Comparison of ENCODE assay signal across 1 cellular context in genomic region chr9:26955921-26956886, GRCh38.
TF ChIP-seq lines count a peak whose summit lies in the region.

Gene IFT74, plus strand, starts transcription at chr9:26956412. Its CDS starts 5,556 bp downstream, at chr9:26961968.

TF ChIP-seq in HepG2, 621 proteins besides CTCF, POLR2A, EP300 and RAD21 (continued from another document and continues in another):
- TF ChIP-seq, protein P1, sequence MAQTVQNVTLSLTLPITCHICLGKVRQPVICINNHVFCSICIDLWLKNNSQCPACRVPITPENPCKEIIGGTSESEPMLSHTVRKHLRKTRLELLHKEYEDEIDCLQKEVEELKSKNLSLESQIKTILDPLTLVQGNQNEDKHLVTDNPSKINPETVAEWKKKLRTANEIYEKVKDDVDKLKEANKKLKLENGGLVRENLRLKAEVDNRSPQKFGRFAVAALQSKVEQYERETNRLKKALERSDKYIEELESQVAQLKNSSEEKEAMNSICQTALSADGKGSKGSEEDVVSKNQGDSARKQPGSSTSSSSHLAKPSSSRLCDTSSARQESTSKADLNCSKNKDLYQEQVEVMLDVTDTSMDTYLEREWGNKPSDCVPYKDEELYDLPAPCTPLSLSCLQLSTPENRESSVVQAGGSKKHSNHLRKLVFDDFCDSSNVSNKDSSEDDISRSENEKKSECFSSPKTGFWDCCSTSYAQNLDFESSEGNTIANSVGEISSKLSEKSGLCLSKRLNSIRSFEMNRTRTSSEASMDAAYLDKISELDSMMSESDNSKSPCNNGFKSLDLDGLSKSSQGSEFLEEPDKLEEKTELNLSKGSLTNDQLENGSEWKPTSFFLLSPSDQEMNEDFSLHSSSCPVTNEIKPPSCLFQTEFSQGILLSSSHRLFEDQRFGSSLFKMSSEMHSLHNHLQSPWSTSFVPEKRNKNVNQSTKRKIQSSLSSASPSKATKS (CRISPR knock-in tag; IDR thresholded peaks at IDR 0.05) = no peak
- TF ChIP-seq MAFG (CRISPR knock-in tag; IDR thresholded peaks at IDR 0.05) = no peak
- TF ChIP-seq HNF4G (IDR thresholded peaks at IDR 0.05; ENCODE audit: borderline replicate concordance, low read depth, low read length) = no peak
- no peak for TF ChIP-seq HNF4G (CRISPR knock-in tag; IDR thresholded peaks at IDR 0.05; ENCODE audit: borderline replicate concordance, low read depth)
- peak; percentile 41; the same call in 1 of the 2 replicates for TF ChIP-seq ZSCAN31 (CRISPR knock-in tag; IDR thresholded peaks at IDR 0.05; ENCODE audit: low read depth)
- TF ChIP-seq ZNF569 (CRISPR knock-in tag; IDR thresholded peaks at IDR 0.05; ENCODE audit: borderline replicate concordance) = no peak
- TF ChIP-seq, protein P2, sequence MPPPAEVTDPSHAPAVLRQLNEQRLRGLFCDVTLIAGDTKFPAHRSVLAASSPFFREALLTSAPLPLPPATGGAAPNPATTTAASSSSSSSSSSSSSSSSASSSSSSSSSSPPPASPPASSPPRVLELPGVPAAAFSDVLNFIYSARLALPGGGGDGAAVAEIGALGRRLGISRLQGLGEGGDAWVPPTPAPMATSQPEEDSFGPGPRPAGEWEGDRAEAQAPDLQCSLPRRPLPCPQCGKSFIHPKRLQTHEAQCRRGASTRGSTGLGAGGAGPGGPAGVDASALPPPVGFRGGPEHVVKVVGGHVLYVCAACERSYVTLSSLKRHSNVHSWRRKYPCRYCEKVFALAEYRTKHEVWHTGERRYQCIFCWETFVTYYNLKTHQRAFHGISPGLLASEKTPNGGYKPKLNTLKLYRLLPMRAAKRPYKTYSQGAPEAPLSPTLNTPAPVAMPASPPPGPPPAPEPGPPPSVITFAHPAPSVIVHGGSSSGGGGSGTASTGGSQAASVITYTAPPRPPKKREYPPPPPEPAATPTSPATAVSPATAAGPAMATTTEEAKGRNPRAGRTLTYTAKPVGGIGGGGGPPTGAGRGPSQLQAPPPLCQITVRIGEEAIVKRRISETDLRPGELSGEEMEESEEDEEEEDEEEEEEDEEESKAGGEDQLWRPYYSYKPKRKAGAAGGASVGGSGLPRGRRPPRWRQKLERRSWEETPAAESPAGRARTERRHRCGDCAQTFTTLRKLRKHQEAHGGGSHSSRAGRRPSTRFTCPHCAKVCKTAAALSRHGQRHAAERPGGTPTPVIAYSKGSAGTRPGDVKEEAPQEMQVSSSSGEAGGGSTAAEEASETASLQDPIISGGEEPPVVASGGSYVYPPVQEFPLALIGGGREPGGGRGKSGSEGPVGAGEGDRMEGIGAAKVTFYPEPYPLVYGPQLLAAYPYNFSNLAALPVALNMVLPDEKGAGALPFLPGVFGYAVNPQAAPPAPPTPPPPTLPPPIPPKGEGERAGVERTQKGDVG (CRISPR knock-in tag; IDR thresholded peaks at IDR 0.05; ENCODE audit: borderline replicate concordance) = no peak
- TF ChIP-seq ZBTB14 (CRISPR knock-in tag; IDR thresholded peaks at IDR 0.05) = no peak
- peak; percentile 91 for TF ChIP-seq PHF8 (CRISPR knock-in tag; IDR thresholded peaks at IDR 0.05)
- TF ChIP-seq ISL2 (CRISPR knock-in tag; IDR thresholded peaks at IDR 0.05) = no peak; the same call in 1 of the 2 replicates
- no peak for TF ChIP-seq GMEB2 (CRISPR knock-in tag; IDR thresholded peaks at IDR 0.05; ENCODE audit: low read depth)
- 0 out of 2 replicates have a peak, but pooled peaks have one; percentile 7 for TF ChIP-seq RXRB (CRISPR knock-in tag; IDR thresholded peaks at IDR 0.05; ENCODE audit: borderline replicate concordance)
- TF ChIP-seq, protein P3, sequence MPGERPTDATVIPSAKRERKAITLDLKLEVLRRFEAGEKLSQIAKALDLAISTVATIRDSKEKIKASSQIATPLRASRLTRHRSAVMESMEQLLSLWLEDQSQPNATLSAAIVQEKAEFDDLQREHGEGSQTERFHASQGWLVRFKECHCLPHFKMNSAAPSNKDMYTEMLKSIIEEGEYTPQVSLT (CRISPR knock-in tag; IDR thresholded peaks at IDR 0.05; ENCODE audit: borderline replicate concordance, low read depth) = no peak
- no peak for TF ChIP-seq ZNF143 (CRISPR knock-in tag; IDR thresholded peaks at IDR 0.05)
- TF ChIP-seq MLLT10 (CRISPR knock-in tag; IDR thresholded peaks at IDR 0.05) = no peak
- TF ChIP-seq RORA (CRISPR knock-in tag; IDR thresholded peaks at IDR 0.05) = no peak
- peak; percentile 56; the same call in 1 of the 2 replicates for TF ChIP-seq FOXJ3 (CRISPR knock-in tag; IDR thresholded peaks at IDR 0.05; ENCODE audit: borderline replicate concordance)
- no peak for TF ChIP-seq ZNF343 (CRISPR knock-in tag; IDR thresholded peaks at IDR 0.05)
- no peak for TF ChIP-seq PHF5A (CRISPR knock-in tag; IDR thresholded peaks at IDR 0.05; ENCODE audit: low read depth, unreplicated experiment)
- 0 out of 4 replicates have a peak, but pooled peaks of 1 of the 2 experiments have one; percentile 5 for TF ChIP-seq REST (IDR thresholded peaks at IDR 0.05; ENCODE audit: borderline replicate concordance in 1 of 2, low read depth in 1 of 2, low read length in 2 of 2)
- no peak for TF ChIP-seq CBX5 (CRISPR knock-in tag; IDR thresholded peaks at IDR 0.05; ENCODE audit: borderline replicate concordance)
- TF ChIP-seq KDM5A (IDR thresholded peaks at IDR 0.05; ENCODE audit: borderline replicate concordance, low read length) = peak; percentile 82
- TF ChIP-seq IRF2 (CRISPR knock-in tag; IDR thresholded peaks at IDR 0.05) = peak; percentile 57; the same call in 1 of the 2 replicates
- TF ChIP-seq PHB2 (IDR thresholded peaks at IDR 0.05; ENCODE audit: partially characterized antibody) = no peak
- TF ChIP-seq, protein P4, sequence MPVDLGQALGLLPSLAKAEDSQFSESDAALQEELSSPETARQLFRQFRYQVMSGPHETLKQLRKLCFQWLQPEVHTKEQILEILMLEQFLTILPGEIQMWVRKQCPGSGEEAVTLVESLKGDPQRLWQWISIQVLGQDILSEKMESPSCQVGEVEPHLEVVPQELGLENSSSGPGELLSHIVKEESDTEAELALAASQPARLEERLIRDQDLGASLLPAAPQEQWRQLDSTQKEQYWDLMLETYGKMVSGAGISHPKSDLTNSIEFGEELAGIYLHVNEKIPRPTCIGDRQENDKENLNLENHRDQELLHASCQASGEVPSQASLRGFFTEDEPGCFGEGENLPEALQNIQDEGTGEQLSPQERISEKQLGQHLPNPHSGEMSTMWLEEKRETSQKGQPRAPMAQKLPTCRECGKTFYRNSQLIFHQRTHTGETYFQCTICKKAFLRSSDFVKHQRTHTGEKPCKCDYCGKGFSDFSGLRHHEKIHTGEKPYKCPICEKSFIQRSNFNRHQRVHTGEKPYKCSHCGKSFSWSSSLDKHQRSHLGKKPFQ (CRISPR knock-in tag; IDR thresholded peaks at IDR 0.05; ENCODE audit: insufficient replicate concordance) = no peak
- TF ChIP-seq, protein P5, sequence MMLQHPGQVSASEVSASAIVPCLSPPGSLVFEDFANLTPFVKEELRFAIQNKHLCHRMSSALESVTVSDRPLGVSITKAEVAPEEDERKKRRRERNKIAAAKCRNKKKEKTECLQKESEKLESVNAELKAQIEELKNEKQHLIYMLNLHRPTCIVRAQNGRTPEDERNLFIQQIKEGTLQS (CRISPR knock-in tag; IDR thresholded peaks at IDR 0.05) = no peak
- no peak for TF ChIP-seq IKZF4 (CRISPR knock-in tag; IDR thresholded peaks at IDR 0.05; ENCODE audit: borderline replicate concordance, low read depth, not compliant biosample characterization)
- no peak for TF ChIP-seq GABPA (IDR thresholded peaks at IDR 0.05; ENCODE audit: low read depth, low read length)
- TF ChIP-seq GABPA (CRISPR knock-in tag; IDR thresholded peaks at IDR 0.05; ENCODE audit: low read depth) = 0 out of 2 replicates have a peak, but pooled peaks have one; percentile 43
- TF ChIP-seq CENPT (CRISPR knock-in tag; IDR thresholded peaks at IDR 0.05; ENCODE audit: low read depth) = no peak
- TF ChIP-seq, protein P6, sequence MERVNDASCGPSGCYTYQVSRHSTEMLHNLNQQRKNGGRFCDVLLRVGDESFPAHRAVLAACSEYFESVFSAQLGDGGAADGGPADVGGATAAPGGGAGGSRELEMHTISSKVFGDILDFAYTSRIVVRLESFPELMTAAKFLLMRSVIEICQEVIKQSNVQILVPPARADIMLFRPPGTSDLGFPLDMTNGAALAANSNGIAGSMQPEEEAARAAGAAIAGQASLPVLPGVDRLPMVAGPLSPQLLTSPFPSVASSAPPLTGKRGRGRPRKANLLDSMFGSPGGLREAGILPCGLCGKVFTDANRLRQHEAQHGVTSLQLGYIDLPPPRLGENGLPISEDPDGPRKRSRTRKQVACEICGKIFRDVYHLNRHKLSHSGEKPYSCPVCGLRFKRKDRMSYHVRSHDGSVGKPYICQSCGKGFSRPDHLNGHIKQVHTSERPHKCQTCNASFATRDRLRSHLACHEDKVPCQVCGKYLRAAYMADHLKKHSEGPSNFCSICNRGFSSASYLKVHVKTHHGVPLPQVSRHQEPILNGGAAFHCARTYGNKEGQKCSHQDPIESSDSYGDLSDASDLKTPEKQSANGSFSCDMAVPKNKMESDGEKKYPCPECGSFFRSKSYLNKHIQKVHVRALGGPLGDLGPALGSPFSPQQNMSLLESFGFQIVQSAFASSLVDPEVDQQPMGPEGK (CRISPR knock-in tag; IDR thresholded peaks at IDR 0.05) = peak; percentile 14; the same call in 1 of the 2 replicates
- TF ChIP-seq ZNF749 (CRISPR knock-in tag; IDR thresholded peaks at IDR 0.05; ENCODE audit: borderline replicate concordance) = no peak
- TF ChIP-seq PLSCR1 (CRISPR knock-in tag; IDR thresholded peaks at IDR 0.05; ENCODE audit: borderline replicate concordance) = no peak
- no peak for TF ChIP-seq ZNF260 (CRISPR knock-in tag; IDR thresholded peaks at IDR 0.05; ENCODE audit: borderline replicate concordance, low read depth)
- TF ChIP-seq SMARCC2 (IDR thresholded peaks at IDR 0.05) = no peak
- TF ChIP-seq, protein P7, sequence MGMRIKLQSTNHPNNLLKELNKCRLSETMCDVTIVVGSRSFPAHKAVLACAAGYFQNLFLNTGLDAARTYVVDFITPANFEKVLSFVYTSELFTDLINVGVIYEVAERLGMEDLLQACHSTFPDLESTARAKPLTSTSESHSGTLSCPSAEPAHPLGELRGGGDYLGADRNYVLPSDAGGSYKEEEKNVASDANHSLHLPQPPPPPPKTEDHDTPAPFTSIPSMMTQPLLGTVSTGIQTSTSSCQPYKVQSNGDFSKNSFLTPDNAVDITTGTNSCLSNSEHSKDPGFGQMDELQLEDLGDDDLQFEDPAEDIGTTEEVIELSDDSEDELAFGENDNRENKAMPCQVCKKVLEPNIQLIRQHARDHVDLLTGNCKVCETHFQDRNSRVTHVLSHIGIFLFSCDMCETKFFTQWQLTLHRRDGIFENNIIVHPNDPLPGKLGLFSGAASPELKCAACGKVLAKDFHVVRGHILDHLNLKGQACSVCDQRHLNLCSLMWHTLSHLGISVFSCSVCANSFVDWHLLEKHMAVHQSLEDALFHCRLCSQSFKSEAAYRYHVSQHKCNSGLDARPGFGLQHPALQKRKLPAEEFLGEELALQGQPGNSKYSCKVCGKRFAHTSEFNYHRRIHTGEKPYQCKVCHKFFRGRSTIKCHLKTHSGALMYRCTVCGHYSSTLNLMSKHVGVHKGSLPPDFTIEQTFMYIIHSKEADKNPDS (CRISPR knock-in tag; IDR thresholded peaks at IDR 0.05) = no peak
- no peak for TF ChIP-seq ZNF10 (CRISPR knock-in tag; IDR thresholded peaks at IDR 0.05; ENCODE audit: borderline replicate concordance, low read depth)
- TF ChIP-seq MBNL3 (CRISPR knock-in tag; conservative IDR thresholded peaks at IDR 0.05) = no peak
- no peak for TF ChIP-seq ZNF225 (CRISPR knock-in tag; IDR thresholded peaks at IDR 0.05)
- no peak for TF ChIP-seq TEAD2 (CRISPR knock-in tag; IDR thresholded peaks at IDR 0.05)
